Comparison of ENCODE assay signal across 8 cellular contexts in genomic region chr5:88882321-88883038, GRCh38. TPM values are rescaled to one million over a fixed set of nuclear protein-coding genes. Genes with fewer than 3 reads are reported as not detected.
DNase-seq lines count a peak whose midpoint lies in the region; ATAC-seq, FAIRE-seq and TF ChIP-seq lines count a peak whose summit lies in the region.

No MANE protein-coding gene starts in this region.

- DNase-seq in BJ (ENCODE audit: low read depth) (no peak), Kasumi-1 (lab: John Stamatoyannopoulos, UW) (peak; percentile 37 to 60), GM12878 (ENCODE audit: low read depth, low spot score) (no peak), left lung (no peak), suprapubic skin (ENCODE audit: low spot score in 2 of 2) (no peak), NCI-H1092 treated with DMSO at 0.1 percent for 48 hours (lab: John Stamatoyannopoulos, UW) (no peak)

- TF ChIP-seq POLR2A in GM12878 (IDR thresholded peaks at IDR 0.05; ENCODE audit: low read depth, low read length), result peak; percentile 36; the same call in 1 of the 2 replicates
- no peak for TF ChIP-seq POLR2A in suprapubic skin (IDR thresholded peaks at IDR 0.05)

- no peaks in the 10 kb centered on the region for H3K9me3 ChIP-seq in GM12878 (replicated peaks; ENCODE audit: control insufficient read depth, insufficient read depth, low read length)
- no peaks in the 10 kb centered on the region for H3K9me3 ChIP-seq in left lung
- H3K9me3 ChIP-seq in suprapubic skin, result no peaks in the 10 kb centered on the region

- ATAC-seq in GM12878 (peak; percentile 13), left lung (peak; percentile 8), GM21619 (IDR thresholded peaks at IDR 0.05; ENCODE audit: unreplicated experiment) (no peak), HG03342 (IDR thresholded peaks at IDR 0.05; ENCODE audit: unreplicated experiment) (no peak)

- peaks cover 99% of the 10 kb centered on the region for H3K79me2 ChIP-seq in GM12878 (ENCODE audit: control insufficient read depth, insufficient read depth, low read length)

- peak overlapping the region; percentile 33 for H2AFZ ChIP-seq in GM12878 (ENCODE audit: control insufficient read depth, low read depth, low read length)

- WGBS in GM12878 (ENCODE audit: insufficient coverage, insufficient replicate concordance, low lambda C conversion rate, missing lambda C conversion rate), result 1% methylated on average over 15 of the region's 15 CpGs
- WGBS in suprapubic skin, result 2% methylated on average over 15 of the region's 15 CpGs

- H3K4me2 ChIP-seq in GM12878 (ENCODE audit: control insufficient read depth, insufficient read depth), result peak overlapping the region; percentile 54

- H3K27me3 ChIP-seq in BJ (ENCODE audit: control insufficient read depth, insufficient read depth, low read length) (no peaks in the 10 kb centered on the region), GM12878 (replicated peaks in 1 of 2; ENCODE audit: control insufficient read depth in 2 of 2, insufficient read depth in 2 of 2, low read length in 1 of 2) (no peaks in the 10 kb centered on the region), left lung (peaks cover 0 to 8% of the 10 kb centered on the region in 2 donors), suprapubic skin (no peaks in the 10 kb centered on the region)

- TF ChIP-seq EP300 in GM12878 (IDR thresholded peaks at IDR 0.05; ENCODE audit: borderline replicate concordance in 1 of 2, control insufficient read depth in 1 of 2, low read depth in 2 of 2, low read length in 2 of 2) (no peak), suprapubic skin (IDR thresholded peaks at IDR 0.05) (no peak)

- H4K20me1 ChIP-seq in GM12878 (ENCODE audit: control insufficient read depth, insufficient read depth), result no peaks in the 10 kb centered on the region

- intact Hi-C loops in GM12878 (cut with micrococcal nuclease; ENCODE audit: unreplicated experiment), result loop anchor here (2.0 to 10.0 kb wide), 9 partner anchors 56 to 1302 kb away; no protein-coding TSS in a partner anchor
- intact Hi-C loops in left lung (cut with DNase I), result loop anchor here in 1 of 2 donors (10.0 kb wide), 1 partner anchor 148 kb away; no protein-coding TSS in a partner anchor

- in situ Hi-C loops in GM12878 (cut with MboI), result loop anchor here (10.0 kb wide), 2 partner anchors 422 to 552 kb away; no protein-coding TSS in a partner anchor

- SMC1A ChIA-PET in GM12878 (lab: Charles Lee; ENCODE audit: uncharacterized antibody, unreplicated experiment), result interaction anchor here (0.6 to 8.1 kb wide), 11 partner anchors 9 to 418 kb away, joined by 3 to 182 read pairs (median 3); no protein-coding TSS in a partner anchor

- H3K27ac ChIP-seq in GM12878 (ENCODE audit: control insufficient read depth, insufficient read depth) (peak overlapping the region; percentile 98), left lung (peak overlapping the region; percentile 91 to 93), suprapubic skin (peak overlapping the region; percentile 88)

- no peak for FAIRE-seq in GM12878 (lab: Jason Lieb, UNC)

- no peak for TF ChIP-seq RAD21 in GM12878 (IDR thresholded peaks at IDR 0.05; ENCODE audit: insufficient read depth, low read depth, low read length)

- no peak for TF ChIP-seq CTCF in BJ (IDR thresholded peaks at IDR 0.05; ENCODE audit: insufficient read depth, low read depth, low read length)
- TF ChIP-seq CTCF in GM12878 (IDR thresholded peaks at IDR 0.05 in 2 of 3, conservative IDR thresholded peaks at IDR 0.05 in 1 of 3; ENCODE audit: control insufficient read depth in 2 of 3, extremely low read depth in 1 of 3, insufficient read depth in 1 of 3, low read depth in 3 of 3, low read length in 3 of 3), result no peak
- no peak for TF ChIP-seq CTCF in left lung (IDR thresholded peaks at IDR 0.05)
- no peak for TF ChIP-seq CTCF in suprapubic skin (IDR thresholded peaks at IDR 0.05)

- no peaks in the 10 kb centered on the region; the same call in 1 of the 2 replicates for H3K4me1 ChIP-seq in GM12878 (ENCODE audit: control insufficient read depth, insufficient read depth, low read length)
- H3K4me1 ChIP-seq in left lung, result peaks cover 0 to 67% of the 10 kb centered on the region in 2 donors
- H3K4me1 ChIP-seq in suprapubic skin, result peaks cover 16% of the 10 kb centered on the region

- H3K4me3 ChIP-seq in BJ (ENCODE audit: low read depth, low read length) (peak overlapping the region; percentile 71), GM12878 (peak overlapping the region; percentile 85), left lung (peak overlapping the region; percentile 63 to 70), suprapubic skin (peak overlapping the region; percentile 55)

- BruUV-seq in GM12878 (replicated peaks; lab: Mats Ljungman, UMichigan), result TSS peak; percentile 72

- RAD21 ChIA-PET in GM12878 (lab: Charles Lee; ENCODE audit: unreplicated experiment), result interaction anchor here (1.0 to 7.9 kb wide), 15 partner anchors 37 to 461 kb away, joined by 3 to 99 read pairs (median 6); no protein-coding TSS in a partner anchor

- peak overlapping the region; percentile 99 for H3K9ac ChIP-seq in GM12878 (ENCODE audit: control insufficient read depth, insufficient read depth, low read length)

- POLR2A ChIA-PET in BJ (lab: Charles Lee) (no interaction called here), GM12878 (lab: Charles Lee) (interaction anchor here (0.6 to 3.6 kb wide), 6 partner anchors 57 to 460 kb away, joined by 3 to 31 read pairs (median 3); no protein-coding TSS in a partner anchor)

- CTCF ChIA-PET in BJ (lab: Yijun Ruan, JAX), result interaction anchor here (1.2 kb wide), 1 partner anchor 52 kb away, joined by 4 read pairs; no protein-coding TSS in a partner anchor
- CTCF ChIA-PET in GM12878 (lab: Yijun Ruan, JAX), result interaction anchor here (0.7 to 4.5 kb wide), 4 partner anchors 53 to 847 kb away, joined by 3 to 24 read pairs (median 4); no protein-coding TSS in a partner anchor

- H3K36me3 ChIP-seq in BJ (ENCODE audit: control insufficient read depth, insufficient read depth, low read length) (no peaks in the 10 kb centered on the region), GM12878 (ENCODE audit: control insufficient read depth in 2 of 2, insufficient read depth in 2 of 2, low read length in 1 of 2) (no peaks in the 10 kb centered on the region), left lung (no peaks in the 10 kb centered on the region), suprapubic skin (no peaks in the 10 kb centered on the region)

TF ChIP-seq in GM12878, 131 proteins besides CTCF, POLR2A, EP300 and RAD21 (continues in another document):
- TF ChIP-seq TAF1 (IDR thresholded peaks at IDR 0.05; ENCODE audit: borderline replicate concordance, low read depth, low read length) (peak; percentile 49; the same call in 1 of the 2 replicates), CBX5 (IDR thresholded peaks at IDR 0.05; ENCODE audit: low read depth) (no peak), SUZ12 (IDR thresholded peaks at IDR 0.05; ENCODE audit: unreplicated experiment) (no peak), ATF7 (IDR thresholded peaks at IDR 0.05; ENCODE audit: low read depth) (0 out of 2 replicates have a peak, but pooled peaks have one; percentile 10), USF2 (IDR thresholded peaks at IDR 0.05; ENCODE audit: borderline replicate concordance, low read depth, low read length) (no peak), ASH2L (IDR thresholded peaks at IDR 0.05; ENCODE audit: borderline replicate concordance, low read depth) (no peak), CHD1 (IDR thresholded peaks at IDR 0.05; ENCODE audit: low read depth, low read length) (peak; percentile 51; the same call in 1 of the 2 replicates)

RNA-seq across cellular contexts. Expression of gene MEF2C, which starts 0.5 kb away (rescaled TPM):
- polyA plus RNA-seq in BJ (2011; rRNA removed), result 1.4 and 1.6 TPM in 2 replicates
- 3.0 and 4.6 TPM in 2 replicates for polyA minus RNA-seq in BJ (2011; rRNA and poly(A)+ RNA removed)
- 839 and 919 TPM in 2 replicates for total RNA-seq in GM12878 (2013; cell fraction: nucleolus; rRNA removed)
- 175 and 219 TPM in 2 replicates for total RNA-seq in GM12878 (2014; rRNA removed)
- 220 and 236 TPM in 2 replicates for total RNA-seq in GM12878 (2014; rRNA removed; fragmentation: Illumina TruSeq; extraction: Trizol)
- 207 and 225 TPM in 2 replicates for total RNA-seq in GM12878 (2021)
- polyA plus RNA-seq in GM12878 (2011; ENCODE audit: low read depth), result 89.3 TPM
- polyA plus RNA-seq in GM12878 (2011; rRNA removed), result 105 and 125 TPM in 2 replicates
- polyA plus RNA-seq in GM12878 (2011; cell fraction: cytosol; rRNA removed), result 139 and 145 TPM in 2 replicates
- polyA plus RNA-seq in GM12878 (2011; cell fraction: nucleus; rRNA removed), result 105 and 117 TPM in 2 replicates
- polyA plus RNA-seq in GM12878 (2012), result 115 and 139 TPM in 2 replicates
- 209 and 260 TPM in 2 replicates for polyA plus RNA-seq in GM12878 (2014; fragmentation: Illumina TruSeq; extraction: Trizol)
- polyA plus RNA-seq in GM12878 (2014; fragmentation: Nextera tagmentation; extraction: Ambion mirVana), result 100 to 1,000 TPM; 143 to 147 TPM
- polyA plus RNA-seq in GM12878 (2014; rRNA removed), result 99.5 and 104 TPM in 2 replicates
- 100 to 1,000 TPM; 186 to 199 TPM for polyA plus RNA-seq in GM12878 (2016; fragmentation: Nextera tagmentation; extraction: Ambion mirVana)
- polyA minus RNA-seq in GM12878 (2011; rRNA and poly(A)+ RNA removed), result 323 and 371 TPM in 2 replicates
- polyA minus RNA-seq in GM12878 (2011; cell fraction: cytosol; rRNA and poly(A)+ RNA removed), result 81.9 and 107 TPM in 2 replicates
- polyA minus RNA-seq in GM12878 (2011; cell fraction: nucleus; rRNA and poly(A)+ RNA removed), result 194 and 315 TPM in 2 replicates
- 10 to 100 TPM; 45.7 to 46.1 TPM for total RNA-seq in left lung
- total RNA-seq in suprapubic skin, result 10 to 100 TPM in 2 of 4 donors, 1 to 10 TPM in 2; 5.9 to 15.9 (median 10.1) TPM

Comparison
In these comparisons a context has a peak if more than half of its experiments do, and no peak if none do; other contexts are left out.
1. DNase-seq: peak in Kasumi-1 (2 of 2); none in BJ (single experiment), GM12878 (single experiment), left lung (0 of 2), suprapubic skin (0 of 2) and NCI-H1092 treated with DMSO at 0.1 percent for 48 hours (single experiment).
2. ATAC-seq: peak in GM12878 (single experiment) and left lung (single experiment); none in GM21619 (single experiment) and HG03342 (single experiment).
3. Peak in every context shown above with its lines, with median percentiles within 50 percentile points of each other: H3K4me3 ChIP-seq and H3K27ac ChIP-seq.